ENCODE assay signal across 7 cellular contexts in the genomic region with DNA sequence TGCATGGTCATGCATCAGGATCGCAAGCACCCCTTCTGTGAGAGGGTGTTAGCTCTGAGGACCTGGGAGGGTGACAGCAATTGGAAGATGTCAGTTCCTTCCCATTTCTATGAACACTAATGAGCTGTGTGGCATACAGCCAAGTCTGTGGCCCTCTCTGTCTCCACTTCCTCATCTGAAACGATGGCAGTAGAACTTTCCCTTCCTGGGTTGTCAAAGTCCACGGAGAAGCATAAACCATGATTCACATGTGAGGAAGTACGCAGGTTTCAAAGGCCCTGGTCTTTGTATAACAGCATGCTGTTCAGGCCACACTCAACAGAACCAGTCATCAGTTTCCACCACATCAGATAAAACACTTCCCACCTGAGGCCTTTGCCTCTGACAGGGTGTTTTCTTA.
DNase-seq lines count a peak whose midpoint lies in the region; ATAC-seq lines count a peak whose summit lies in the region.

No MANE protein-coding gene starts in this region.

- DNase-seq in sciatic nerve (ENCODE audit: low spot score): peak; percentile 74
- no peak for DNase-seq in stimulated activated CD4-positive, alpha-beta T cell treated with anti-CD3 and anti-CD28 coated beads, Interleukin-4, amount 100 ng/mL, for 4 hours
- no peak for DNase-seq in activated CD4-positive, alpha-beta T cell treated with anti-CD3 and anti-CD28 coated beads, Interleukin-2, amount 50 U/mL, for 1 hour

- peak; percentile 87 for ATAC-seq in GM18870 (IDR thresholded peaks at IDR 0.05; ENCODE audit: unreplicated experiment)
- peak; percentile 76 for ATAC-seq in HG03108 (IDR thresholded peaks at IDR 0.05; ENCODE audit: unreplicated experiment)
- peak; percentile 23 for ATAC-seq in activated T-helper 17 cell treated with anti-CD3 and anti-CD28 coated beads, Interleukin-2, amount 50 U/mL, for 72 hours (replicated peaks)
- peak; percentile 84 for ATAC-seq in sciatic nerve
- no peak for ATAC-seq in HG03521 (IDR thresholded peaks at IDR 0.05; ENCODE audit: unreplicated experiment)

- peaks cover 10% of the 10 kb centered on the region for H3K9me3 Mint-ChIP-seq in activated T-helper 17 cell treated with anti-CD3 and anti-CD28 coated beads, Interleukin-2, amount 50 U/mL, for 72 hours

- no peaks in the 10 kb centered on the region for H3K36me3 Mint-ChIP-seq in activated T-helper 17 cell treated with anti-CD3 and anti-CD28 coated beads, Interleukin-2, amount 50 U/mL, for 72 hours (ENCODE audit: low read depth)

- H3K27ac Mint-ChIP-seq in activated T-helper 17 cell treated with anti-CD3 and anti-CD28 coated beads, Interleukin-2, amount 50 U/mL, for 72 hours: no peak overlapping the region

- no peak overlapping the region for H3K4me3 Mint-ChIP-seq in activated T-helper 17 cell treated with anti-CD3 and anti-CD28 coated beads, Interleukin-2, amount 50 U/mL, for 72 hours

- no peaks in the 10 kb centered on the region for H3K4me1 Mint-ChIP-seq in activated T-helper 17 cell treated with anti-CD3 and anti-CD28 coated beads, Interleukin-2, amount 50 U/mL, for 72 hours

- peaks cover 29% of the 10 kb centered on the region for H3K27me3 Mint-ChIP-seq in activated T-helper 17 cell treated with anti-CD3 and anti-CD28 coated beads, Interleukin-2, amount 50 U/mL, for 72 hours

- intact Hi-C loops in sciatic nerve (cut with DNase I): no loop called here
